ENCODE assay signal across 16 cellular contexts in genomic region chr6:136641166-136641565, GRCh38.
"Had no signal": no experiment of that assay in that cellular context is flagged by ENCODE, and none has a peak within 500 bp of the region (broad histone marks: within the 10 kb centered on the region; RNA-seq: fewer than 3 reads in every experiment).

No MANE protein-coding gene starts in this region.

- H3K9me3 ChIP-seq: esophagus squamous epithelium, spleen, transverse colon had no signal

- H3K27ac ChIP-seq: esophagus squamous epithelium, spleen, transverse colon had no signal

- H3K4me3 ChIP-seq: esophagus squamous epithelium, spleen, transverse colon had no signal

- H3K27me3 ChIP-seq: esophagus squamous epithelium, spleen, transverse colon had no signal

- DNase-seq: activated CD4-positive, alpha-beta T cell treated with anti-CD3 and anti-CD28 coated beads for 36 hours; activated CD4-positive, alpha-beta T cell treated with anti-CD3 and anti-CD28 coated beads, Interleukin-2, amount 50 U/mL, for 4 hours; activated CD4-positive, CD25-positive, alpha-beta regulatory T cell; activated effector memory CD4-positive, alpha-beta T cell treated with Interleukin-2 at 50 U/mL for 16 hours; activated naive CD4-positive, alpha-beta T cell treated with Interleukin-2 at 50 U/mL for 16 hours; activated T-cell treated with anti-CD3 and anti-CD28 coated beads for 4 hours; aorta; esophagus squamous epithelium; hippocampal formation; kidney; left colon; naive thymus-derived CD8-positive, alpha-beta T cell; occipital lobe; spleen; stimulated activated naive CD4-positive, alpha-beta T cell; transverse colon had no signal

- ATAC-seq: activated CD4-positive, alpha-beta T cell treated with anti-CD3 and anti-CD28 coated beads for 36 hours; left colon; naive thymus-derived CD8-positive, alpha-beta T cell had no signal
